In genomic region chr1:167210966-167211674, GRCh38 we compare ENCODE assay signal across 23 cellular contexts. TPM values are rescaled to one million over a fixed set of nuclear protein-coding genes. Genes with fewer than 3 reads are reported as not detected.
A peak's percentile ranks its signal among the peaks of the same experiment; 100 is the strongest.
DNase-seq lines count a peak whose midpoint lies in the region; ATAC-seq, FAIRE-seq and TF ChIP-seq lines count a peak whose summit lies in the region.
"Had no signal": no experiment of that assay in that cellular context is flagged by ENCODE, and none has a peak within 500 bp of the region (broad histone marks: within the 10 kb centered on the region; RNA-seq: fewer than 3 reads in every experiment).

No MANE protein-coding gene starts in this region.

- no peak overlapping the region for H2BK120ac ChIP-seq in H1 (replicated peaks; ENCODE audit: low read depth, low read length)

- H3K4me1 ChIP-seq in GM23338 (ENCODE audit: insufficient read depth) (peaks cover 3% of the 10 kb centered on the region; the same call in 1 of the 2 replicates), Loucy (ENCODE audit: insufficient read depth, low read length, poor library complexity, severe bottlenecking) (peaks cover 36% of the 10 kb centered on the region), H1 (replicated peaks in 1 of 4; ENCODE audit: control insufficient read depth in 3 of 4, insufficient read depth in 4 of 4, low read length in 3 of 4) (peaks cover 3 to 5% (median 5%) of the 10 kb centered on the region in 4 experiments; a peak in 6 of 7 replicates), prostate gland (replicated peaks) (peaks cover 4% of the 10 kb centered on the region)
- H3K4me1 ChIP-seq: SJCRH30, suprapubic skin had no signal

- H4K20me1 ChIP-seq in GM23338 (replicated peaks; ENCODE audit: insufficient read depth) (no peaks in the 10 kb centered on the region), Loucy (ENCODE audit: insufficient read depth, low read length, poor library complexity, severe bottlenecking) (no peaks in the 10 kb centered on the region), H1 (replicated peaks in 1 of 2; ENCODE audit: control insufficient read depth in 1 of 2, insufficient read depth in 2 of 2, low read length in 2 of 2) (no peaks in the 10 kb centered on the region)

- WGBS in H1 (ENCODE audit: extremely low coverage in 1 of 2, insufficient coverage in 1 of 2, insufficient read length in 1 of 2, insufficient replicate concordance in 2 of 2, low coverage in 1 of 2, low lambda C conversion rate in 2 of 2, missing lambda C conversion rate in 1 of 2), 2 experiments = 94% methylated on average over 15 of the region's 15 CpGs; no CpG with 5 or more reads in 1 of the 2 experiments
- 67% methylated on average over 15 of the region's 15 CpGs for WGBS in prostate gland

- TF ChIP-seq CTCF in GM23338 (conservative IDR thresholded peaks at IDR 0.05; ENCODE audit: low read depth in 2 of 2) = no peak
- no peak for TF ChIP-seq CTCF in Loucy (conservative IDR thresholded peaks at IDR 0.05; ENCODE audit: low read length)
- no peak for TF ChIP-seq CTCF in H1 (IDR thresholded peaks at IDR 0.05; ENCODE audit: control extremely low read depth in 1 of 3, insufficient read depth in 1 of 3, low read depth in 1 of 3, low read length in 3 of 3)
- no peak for TF ChIP-seq CTCF in prostate gland (IDR thresholded peaks at IDR 0.05)
- TF ChIP-seq CTCF in GM10266 (IDR thresholded peaks at IDR 0.05; ENCODE audit: control insufficient read depth, insufficient read depth, low read depth, missing control alignments) = no peak

- H3K9me3 ChIP-seq in Loucy (ENCODE audit: insufficient read depth, low read depth, low read length) (peaks cover 18% of the 10 kb centered on the region; the same call in 1 of the 2 replicates), H1 (ENCODE audit: insufficient read depth in 2 of 2, low read depth in 1 of 2, low read length in 1 of 2) (peaks cover 0 to 4% of the 10 kb centered on the region in 2 experiments; a peak in 2 of 4 replicates), prostate gland (no peaks in the 10 kb centered on the region)
- H3K9me3 ChIP-seq: SJCRH30, suprapubic skin had no signal

- no peak for FAIRE-seq in H1 (lab: Jason Lieb, UNC)
- FAIRE-seq: GM12878, HTR-8/SVneo had no signal

- POLR2A ChIA-PET in H1 (lab: Charles Lee; ENCODE audit: partially characterized antibody) = interaction anchor here (1.1 to 3.5 kb wide), 2 partner anchors 9 to 11 kb away, joined by 3 to 22 read pairs; partner anchors contain the start of gene POU2F1

- no peak overlapping the region; the same call in 1 of the 2 replicates for H2BK15ac ChIP-seq in H1 (ENCODE audit: low read length)

- H3K4ac ChIP-seq in H1 (replicated peaks; ENCODE audit: insufficient read length, low read depth, low read length) = no peak overlapping the region

- H3K56ac ChIP-seq in H1 (replicated peaks; ENCODE audit: insufficient read length, low read depth, low read length) = no peak overlapping the region

- H4K8ac ChIP-seq in H1 (ENCODE audit: extremely low read depth, insufficient read depth, low read length) = no peak overlapping the region

- H4K5ac ChIP-seq in H1 (ENCODE audit: insufficient read length, low read depth, low read length) = no peak overlapping the region

- H3K4me2 ChIP-seq in GM23338 = no peak overlapping the region
- peak overlapping the region; percentile 20 for H3K4me2 ChIP-seq in Loucy (ENCODE audit: low read depth, low read length, poor library complexity, severe bottlenecking)
- no peak overlapping the region for H3K4me2 ChIP-seq in H1 (ENCODE audit: insufficient read depth in 1 of 2, low read depth in 2 of 2, low read length in 2 of 2)
- H3K4me2 ChIP-seq: neural progenitor cell had no signal

- H3K9me3 Mint-ChIP-seq in GM23338 = peaks cover 11% of the 10 kb centered on the region; the same call in 2 of the 3 replicates

- H3K9me2 ChIP-seq in GM23338 (ENCODE audit: insufficient read depth) (no peaks in the 10 kb centered on the region), Loucy (replicated peaks; ENCODE audit: low read depth, low read length) (no peaks in the 10 kb centered on the region)

- intact Hi-C loops in prostate gland (cut with DNase I) = no loop called here

- H2AFZ ChIP-seq in GM23338 (peak overlapping the region; percentile 91; the same call in 1 of the 2 replicates), Loucy (ENCODE audit: low read length) (peak overlapping the region; percentile 81), H1 (ENCODE audit: low read length) (0 out of 2 replicates have a peak overlapping the region, but pooled peaks have one; percentile 20)
- H2AFZ ChIP-seq: neural progenitor cell had no signal

- H3K4me3 Mint-ChIP-seq in GM23338 = no peak overlapping the region
- H3K4me3 Mint-ChIP-seq: CD8-positive, alpha-beta memory T cell; neural progenitor cell; T-helper 1 cell treated with Interleukin-12 subunit alpha and Interleukin-12 subunit beta and Interleukin-4 antibody, amounts not matched to agents 30 μg/mL and 1 μg/mL, for 36 hours had no signal

- H2BK20ac ChIP-seq in H1 (ENCODE audit: low read length) = no peak overlapping the region

- H3K27me3 Mint-ChIP-seq in GM23338 (ENCODE audit: insufficient read depth, low read depth, poor library complexity) = no peaks in the 10 kb centered on the region

- DNase-seq in GM23338 (ENCODE audit: low spot score) (no peak), H1 (ENCODE audit: low read depth in 1 of 2, low spot score in 2 of 2) (no peak), prostate gland (ENCODE audit: low spot score) (peak; percentile 58), GM10266 (ENCODE audit: extremely low spot score) (no peak), cerebellar cortex (ENCODE audit: low spot score) (no peak)
- DNase-seq: activated naive CD4-positive, alpha-beta T cell treated with anti-CD3 and anti-CD28 coated beads, Interleukin-2, amount 50 U/mL, for 16 hours; activated T-cell treated with anti-CD3 and anti-CD28 coated beads for 4 hours; anterior cingulate cortex; CD8-positive, alpha-beta memory T cell; dermis blood vessel endothelial cell; NCI-H1105 treated with DMSO at 0.1 percent for 48 hours; NCI-H2081; NCI-H345; stimulated activated CD4-positive, alpha-beta T cell treated with anti-CD3 and anti-CD28 coated beads, Interleukin-1b, Interleukin-23, amount 100 ng/mL, for 48 hours had no signal

- no peak overlapping the region for H2AK5ac ChIP-seq in H1 (ENCODE audit: low read depth, low read length)

- no peak overlapping the region for H2BK5ac ChIP-seq in H1 (ENCODE audit: low read depth, low read length)

- TF ChIP-seq POLR2A in H1 (IDR thresholded peaks at IDR 0.05; ENCODE audit: control extremely low read depth in 1 of 2, low read depth in 2 of 2, low read length in 2 of 2) = no peak
- TF ChIP-seq POLR2A in prostate gland (IDR thresholded peaks at IDR 0.05) = no peak

- H3K23me2 ChIP-seq in H1 (ENCODE audit: low read depth, low read length) = no peaks in the 10 kb centered on the region

- CTCF ChIA-PET in H1 (lab: Charles Lee; ENCODE audit: partially characterized antibody) = interaction anchor here (0.7 to 2.8 kb wide), 9 partner anchors 8 to 222 kb away, joined by 3 to 18 read pairs (median 4); no protein-coding TSS in a partner anchor

- no peak overlapping the region for H4K91ac ChIP-seq in H1 (replicated peaks; ENCODE audit: insufficient read length, low read length)

- H3F3A ChIP-seq in GM23338 (replicated peaks; ENCODE audit: low read depth) = no peaks in the 10 kb centered on the region
- peaks cover 3% of the 10 kb centered on the region; the same call in 1 of the 2 replicates for H3F3A ChIP-seq in Loucy (ENCODE audit: low read depth)

- TF ChIP-seq RAD21 in H1 (IDR thresholded peaks at IDR 0.05 in 1 of 2, conservative IDR thresholded peaks at IDR 0.05 in 1 of 2; ENCODE audit: low read depth in 2 of 2, low read length in 2 of 2) = no peak

- H3K36me3 Mint-ChIP-seq in GM23338 (ENCODE audit: low read depth) = peaks cover 6% of the 10 kb centered on the region; the same call in 2 of the 3 replicates
- H3K36me3 Mint-ChIP-seq: neural progenitor cell had no signal

- H3K79me2 ChIP-seq in GM23338 (replicated peaks; ENCODE audit: insufficient read depth) (no peaks in the 10 kb centered on the region), Loucy (ENCODE audit: insufficient read depth, low read length) (no peaks in the 10 kb centered on the region), H1 (ENCODE audit: control insufficient read depth in 1 of 2, insufficient read depth in 2 of 2, low read length in 2 of 2) (no peaks in the 10 kb centered on the region)

- H3K14ac ChIP-seq in H1 (ENCODE audit: insufficient read length) = no peak overlapping the region

- H3K4me3 ChIP-seq in GM23338 = no peak overlapping the region
- H3K4me3 ChIP-seq in Loucy (ENCODE audit: low read length, poor library complexity, severe bottlenecking) = peak overlapping the region; percentile 2
- no peak overlapping the region for H3K4me3 ChIP-seq in H1 (ENCODE audit: extremely low read depth in 1 of 4, insufficient read depth in 2 of 4, low read depth in 3 of 4, low read length in 4 of 4)
- no peak overlapping the region for H3K4me3 ChIP-seq in prostate gland
- H3K4me3 ChIP-seq: GM12878, neural progenitor cell, SJCRH30, suprapubic skin had no signal

- no peak overlapping the region for H3K27ac Mint-ChIP-seq in GM23338
- H3K27ac Mint-ChIP-seq: CD8-positive, alpha-beta memory T cell; neural progenitor cell; progenitor cell of endocrine pancreas; T-helper 1 cell treated with Interleukin-12 subunit alpha and Interleukin-12 subunit beta and Interleukin-4 antibody, amounts not matched to agents 30 μg/mL and 1 μg/mL, for 36 hours had no signal

- H3K27ac ChIP-seq in GM23338 (ENCODE audit: low read depth) (no peak overlapping the region), H1 (ENCODE audit: low read depth, low read length) (no peak overlapping the region), prostate gland (peak overlapping the region; percentile 40 to 53)
- H3K27ac ChIP-seq: neural progenitor cell, SJCRH30, suprapubic skin had no signal

- peaks cover 12% of the 10 kb centered on the region for H3K4me1 Mint-ChIP-seq in GM23338
- H3K4me1 Mint-ChIP-seq: CD8-positive, alpha-beta memory T cell had no signal

- H3K18ac ChIP-seq in H1 (ENCODE audit: extremely low read depth, low read length) = no peak overlapping the region

- no peak overlapping the region for H2BK12ac ChIP-seq in H1 (ENCODE audit: low read depth, low read length)

- no peak overlapping the region for H3K23ac ChIP-seq in H1 (ENCODE audit: insufficient read length)

- H3K9ac ChIP-seq in Loucy (ENCODE audit: low read depth, low read length, poor library complexity, severe bottlenecking) = no peak overlapping the region
- H3K9ac ChIP-seq in H1 (replicated peaks in 1 of 4; ENCODE audit: extremely low read depth in 1 of 4, low read depth in 3 of 4, low read length in 3 of 4) = no peak overlapping the region
- H3K9ac ChIP-seq: neural progenitor cell had no signal

- ATAC-seq in GM23338 (no peak), HG03457 (IDR thresholded peaks at IDR 0.05; ENCODE audit: unreplicated experiment) (no peak)
- ATAC-seq: GM12878 had no signal

- H3K27me3 ChIP-seq in GM23338 (ENCODE audit: insufficient read depth) (no peaks in the 10 kb centered on the region), Loucy (ENCODE audit: insufficient read depth, low read length, poor library complexity, severe bottlenecking) (no peaks in the 10 kb centered on the region), H1 (replicated peaks in 1 of 4; ENCODE audit: control insufficient read depth in 3 of 4, extremely low read depth in 1 of 4, insufficient read depth in 3 of 4, low read length in 3 of 4) (no peaks in the 10 kb centered on the region), prostate gland (replicated peaks; ENCODE audit: insufficient read depth) (no peaks in the 10 kb centered on the region)
- H3K27me3 ChIP-seq: neural progenitor cell, SJCRH30, suprapubic skin had no signal

- no peaks in the 10 kb centered on the region for H3K79me1 ChIP-seq in H1 (ENCODE audit: low read depth, low read length)

- no peaks in the 10 kb centered on the region for H3K36me3 ChIP-seq in GM23338 (ENCODE audit: insufficient read depth)
- no peaks in the 10 kb centered on the region for H3K36me3 ChIP-seq in Loucy (ENCODE audit: insufficient read depth, low read length)
- H3K36me3 ChIP-seq in H1 (ENCODE audit: control insufficient read depth in 2 of 4, insufficient read depth in 4 of 4, low read length in 3 of 4) = no peaks in the 10 kb centered on the region
- no peaks in the 10 kb centered on the region for H3K36me3 ChIP-seq in prostate gland
- H3K36me3 ChIP-seq: neural progenitor cell, SJCRH30, suprapubic skin had no signal

- TF ChIP-seq EP300 in H1 (IDR thresholded peaks at IDR 0.05; ENCODE audit: borderline replicate concordance in 1 of 2, low read depth in 2 of 2, low read length in 2 of 2) = no peak

RNA-seq across cellular contexts. Expression of gene POU2F1, which starts 9.6 kb away (rescaled TPM):
- 52.0 and 66.1 TPM in 2 replicates for total RNA-seq in GM23338 (2014; rRNA removed; shearing (Covaris generic))
- 29.9 and 38.8 TPM in 2 replicates for polyA plus RNA-seq in GM23338 (2016; fragmentation: Nextera tagmentation; extraction: Ambion mirVana)
- total RNA-seq in H1 (2021; fragmentation: NEBNext Ultra II Directional; extraction: Animal tissue kit (Norgen Biotek cat#: 25700)) = 55.1 and 57.2 TPM in 2 replicates
- polyA plus RNA-seq in H1 (2011; rRNA removed) = 36.2 and 37.0 TPM in 2 replicates
- 24.6 TPM for polyA plus RNA-seq in H1 (2011; cell fraction: cytosol; rRNA removed)
- 87.2 TPM for polyA plus RNA-seq in H1 (2011; cell fraction: nucleus; rRNA removed)
- polyA plus RNA-seq in H1 (2012, experiment 1 of 2) = 15.4 to 21.5 TPM (median 17.3 TPM) in 4 replicates
- polyA plus RNA-seq in H1 (2012, experiment 2 of 2) = 1.7 TPM
- polyA plus RNA-seq in H1 (2013, experiment 1 of 2) = 26.5 TPM
- polyA plus RNA-seq in H1 (2013, experiment 2 of 2) = 21.6 TPM
- polyA minus RNA-seq in H1 (2011; rRNA and poly(A)+ RNA removed) = 151 and 160 TPM in 2 replicates
- polyA minus RNA-seq in H1 (2011; cell fraction: cytosol; rRNA and poly(A)+ RNA removed) = 30.0 TPM
- polyA minus RNA-seq in H1 (2011; cell fraction: nucleus; rRNA and poly(A)+ RNA removed) = 113 TPM
- total RNA-seq in prostate gland = 10 to 100 TPM; 10.9 to 26.6 TPM

Comparison
In these comparisons a context has a peak if more than half of its experiments do, and no peak if none do; other contexts are left out.
1. H2AFZ ChIP-seq: peak in every context shown above with its lines; median percentile 91 in GM23338; 81 in Loucy; 20 in H1.
2. H3K27ac ChIP-seq: peak in prostate gland (2 of 2); none in GM23338 (single experiment) and H1 (single experiment).